ENCODE assay signal across 25 cellular contexts in genomic region chr2:184006998-184007397, GRCh38.
DNase-seq lines count a peak whose midpoint lies in the region; TF ChIP-seq lines count a peak whose summit lies in the region.
"Had no signal": no experiment of that assay in that cellular context is flagged by ENCODE, and none has a peak within 500 bp of the region (broad histone marks: within the 10 kb centered on the region; RNA-seq: fewer than 3 reads in every experiment).

No MANE protein-coding gene starts in this region.

- no peak for TF ChIP-seq CTCF in WERI-Rb-1 (IDR thresholded peaks at IDR 0.05; ENCODE audit: low read depth, low read length)
- no peak for TF ChIP-seq CTCF in GM13977 (IDR thresholded peaks at IDR 0.05; ENCODE audit: extremely low read depth, insufficient read depth, missing control alignments)

- DNase-seq in DMS53 (lab: John Stamatoyannopoulos, UW) (peak; percentile 93), NCI-H1417 treated with DMSO at 0.1 percent for 48 hours (lab: John Stamatoyannopoulos, UW) (peak; percentile 19), NCI-H524 treated with DMSO at 0.1 percent for 48 hours (lab: John Stamatoyannopoulos, UW) (peak; percentile 31), left kidney (ENCODE audit: low read depth, low spot score) (peak; percentile 78), WERI-Rb-1 (no peak), AG20443 (ENCODE audit: low spot score) (no peak), RKO (ENCODE audit: low spot score) (no peak), GM13977 (ENCODE audit: low spot score) (no peak)
- DNase-seq: activated CD4-positive, alpha-beta memory T cell treated with anti-CD3 and anti-CD28 coated beads, Interleukin-2, amount 10 ng/mL, durations not matched to agents 7 days and 5 days; activated CD4-positive, CD25-positive, alpha-beta regulatory T cell; activated naive CD4-positive, alpha-beta T cell; amniotic stem cell; caudate nucleus; CD4-positive, CD25-positive, alpha-beta regulatory T cell; DMS79; dorsolateral prefrontal cortex; H7; immature natural killer cell; psoas muscle; stimulated activated CD4-positive, alpha-beta T cell treated with anti-CD3 and anti-CD28 coated beads, Interleukin-2, amount 100 ng/mL, for 24 hours; stimulated activated naive CD4-positive, alpha-beta T cell; T-helper 9 cell had no signal

- no peaks in the 10 kb centered on the region for H3K9me3 ChIP-seq in WERI-Rb-1 (ENCODE audit: severe bottlenecking)
- H3K9me3 ChIP-seq: psoas muscle, thoracic aorta had no signal

- no peaks in the 10 kb centered on the region for H3K27me3 ChIP-seq in WERI-Rb-1 (ENCODE audit: insufficient read depth, low read depth, severe bottlenecking)
- H3K27me3 ChIP-seq: dorsolateral prefrontal cortex had no signal

- H3K27ac ChIP-seq in WERI-Rb-1, result no peak overlapping the region
- H3K27ac ChIP-seq: dorsolateral prefrontal cortex, epithelial cell of prostate, psoas muscle, RWPE1, thoracic aorta had no signal

- no peak overlapping the region for H3K4me3 ChIP-seq in WERI-Rb-1 (ENCODE audit: low read depth, low read length)
- H3K4me3 ChIP-seq: dorsolateral prefrontal cortex, psoas muscle, thoracic aorta had no signal

- H3K36me3 ChIP-seq in WERI-Rb-1, result no peaks in the 10 kb centered on the region
- H3K36me3 ChIP-seq: thoracic aorta had no signal

- in situ Hi-C loops in GM13977 (cut with MboI; ENCODE audit: low pct_unique_long_range_greater_than_20kb, low sequenced_read_pairs, unreplicated experiment), result no loop called here

Comparison
In these comparisons a context has a peak if more than half of its experiments do, and no peak if none do; other contexts are left out.
1. DNase-seq: peak in DMS53 (single experiment), NCI-H1417 treated with DMSO at 0.1 percent for 48 hours (single experiment), NCI-H524 treated with DMSO at 0.1 percent for 48 hours (single experiment) and left kidney (single experiment); none in WERI-Rb-1 (single experiment), AG20443 (single experiment), RKO (single experiment) and GM13977 (single experiment).